In the genomic region with DNA sequence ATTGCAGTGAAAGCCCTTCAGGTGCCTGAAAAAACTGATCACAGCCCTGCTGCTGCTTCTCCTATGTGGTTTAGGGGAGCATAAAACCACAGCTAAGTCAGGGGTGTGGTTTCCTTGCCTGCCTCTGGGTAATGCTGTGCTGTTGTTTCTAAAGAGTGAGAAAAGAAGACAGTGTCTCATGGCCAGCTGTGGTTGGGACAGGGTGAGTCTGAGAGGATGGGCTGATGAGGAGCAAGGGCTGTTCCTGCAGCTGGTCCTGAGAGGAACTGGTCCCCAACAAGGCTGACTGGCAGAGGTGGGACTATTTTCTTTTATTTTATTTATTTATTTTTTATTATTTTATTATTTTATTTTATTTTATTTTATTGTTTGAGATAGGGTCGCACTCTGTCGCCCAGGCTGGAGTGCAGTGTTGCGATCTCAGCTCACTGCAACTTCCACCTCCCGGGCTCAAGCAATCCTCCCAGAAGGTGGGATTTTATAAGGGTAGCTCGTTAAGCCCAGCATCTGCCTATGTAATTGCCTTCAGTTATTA, we compare ENCODE assay signal across 13 cellular contexts.
DNase-seq lines count a peak whose midpoint lies in the region; ATAC-seq and TF ChIP-seq lines count a peak whose summit lies in the region.
"Had no signal": no experiment of that assay in that cellular context is flagged by ENCODE, and none has a peak within 500 bp of the region (broad histone marks: within the 10 kb centered on the region; RNA-seq: fewer than 3 reads in every experiment).

No MANE protein-coding gene starts in this region.

- no peaks in the 10 kb centered on the region for H3K9me3 Mint-ChIP-seq in nephron progenitor cell
- H3K9me3 Mint-ChIP-seq: type B pancreatic cell had no signal

- H3K36me3 Mint-ChIP-seq in nephron progenitor cell (ENCODE audit: low read depth), result no peaks in the 10 kb centered on the region
- H3K36me3 Mint-ChIP-seq: type B pancreatic cell had no signal

- H3K27me3 Mint-ChIP-seq in nephron progenitor cell (ENCODE audit: low read depth, poor library complexity), result no peaks in the 10 kb centered on the region
- H3K27me3 Mint-ChIP-seq: type B pancreatic cell had no signal

- no peak for TF ChIP-seq CTCF in nephron progenitor cell (IDR thresholded peaks at IDR 0.05)

- DNase-seq in NOMO-1 treated with DMSO at 0.1 percent for 48 hours (lab: John Stamatoyannopoulos, UW; ENCODE audit: unreplicated experiment) (peak; percentile 2), NOMO-1 treated with dmso at 0.1 percent for 144 hours (lab: John Stamatoyannopoulos, UW; ENCODE audit: unreplicated experiment) (no peak), NAMALWA (ENCODE audit: low spot score) (peak; percentile 22), nephron progenitor cell (no peak), SKM-1 treated with dmso at 0.1 percent for 144 hours (lab: John Stamatoyannopoulos, UW; ENCODE audit: unreplicated experiment) (no peak), NCI-H526 treated with DMSO at 0.1 percent for 48 hours (lab: John Stamatoyannopoulos, UW) (no peak), NCI-H510A (lab: John Stamatoyannopoulos, UW) (no peak)
- DNase-seq: activated CD4-positive, alpha-beta T cell treated with anti-CD3 and anti-CD28 coated beads for 1 hour; activated effector memory CD4-positive, alpha-beta T cell treated with anti-CD3 and anti-CD28 coated beads, Interleukin-2, amount 50 U/mL, for 16 hours; NCI-H1436; stimulated activated CD8-positive, alpha-beta memory T cell treated with anti-CD3 and anti-CD28 coated beads, Interleukin-4, amount 100 ng/mL, for 48 hours had no signal

- peak overlapping the region; percentile 95 for H3K27ac Mint-ChIP-seq in nephron progenitor cell
- H3K27ac Mint-ChIP-seq: type B pancreatic cell had no signal

- H3K4me1 Mint-ChIP-seq in nephron progenitor cell, result peaks cover 31% of the 10 kb centered on the region

- ATAC-seq in GM21786 (IDR thresholded peaks at IDR 0.05; ENCODE audit: unreplicated experiment), result peak; percentile 83

- H3K4me3 Mint-ChIP-seq in nephron progenitor cell, result no peak overlapping the region
- H3K4me3 Mint-ChIP-seq: type B pancreatic cell had no signal

Comparison
In these comparisons a context has a peak if more than half of its experiments do, and no peak if none do; other contexts are left out.
1. DNase-seq: peak in NOMO-1 treated with DMSO at 0.1 percent for 48 hours (single experiment) and NAMALWA (single experiment); none in NOMO-1 treated with dmso at 0.1 percent for 144 hours (single experiment), nephron progenitor cell (single experiment), SKM-1 treated with dmso at 0.1 percent for 144 hours (single experiment), NCI-H526 treated with DMSO at 0.1 percent for 48 hours (single experiment) and NCI-H510A (single experiment).